In genomic region chr2:39197003-39197402, GRCh38 we compare ENCODE assay signal across 2 cellular contexts.
TF ChIP-seq lines count a peak whose summit lies in the region.

No MANE protein-coding gene starts in this region.

TF ChIP-seq in K562, 482 proteins besides CTCF, POLR2A, EP300 and RAD21:
- 0 out of 2 replicates have a peak, but pooled peaks have one; percentile 23 for TF ChIP-seq HLTF (IDR thresholded peaks at IDR 0.05)
- TF ChIP-seq TRIM24 (IDR thresholded peaks at IDR 0.05), result peak; percentile 29 to 49; a peak in 3 of 4 replicates
- peak in 1 of 2 experiments; percentile 81; a peak in 2 of 3 replicates for TF ChIP-seq CBX3 (IDR thresholded peaks at IDR 0.05; ENCODE audit: borderline replicate concordance in 1 of 2, low read length in 2 of 2)
- TF ChIP-seq ZNF280A (IDR thresholded peaks at IDR 0.05; ENCODE audit: low read depth, partially characterized antibody), result peak; percentile 80
- TF ChIP-seq MGA (IDR thresholded peaks at IDR 0.05), result 0 out of 2 replicates have a peak, but pooled peaks have one; percentile 40
- TF ChIP-seq TRIM28 (IDR thresholded peaks at IDR 0.05), result peak; percentile 76
- peak; percentile 81; the same call in 1 of the 2 replicates for TF ChIP-seq CBX5 (IDR thresholded peaks at IDR 0.05; ENCODE audit: borderline replicate concordance, low read depth)

TF ChIP-seq in HepG2, 621 proteins besides CTCF, POLR2A, EP300 and RAD21:
- TF ChIP-seq ZNF160 (CRISPR knock-in tag; IDR thresholded peaks at IDR 0.05), result peak; percentile 99
TF ChIP-seq in HepG2: peak in this region for 1; not testable (repeated sequence) for 620.
